Comparison of ENCODE assay signal across 27 cellular contexts in the genomic region with DNA sequence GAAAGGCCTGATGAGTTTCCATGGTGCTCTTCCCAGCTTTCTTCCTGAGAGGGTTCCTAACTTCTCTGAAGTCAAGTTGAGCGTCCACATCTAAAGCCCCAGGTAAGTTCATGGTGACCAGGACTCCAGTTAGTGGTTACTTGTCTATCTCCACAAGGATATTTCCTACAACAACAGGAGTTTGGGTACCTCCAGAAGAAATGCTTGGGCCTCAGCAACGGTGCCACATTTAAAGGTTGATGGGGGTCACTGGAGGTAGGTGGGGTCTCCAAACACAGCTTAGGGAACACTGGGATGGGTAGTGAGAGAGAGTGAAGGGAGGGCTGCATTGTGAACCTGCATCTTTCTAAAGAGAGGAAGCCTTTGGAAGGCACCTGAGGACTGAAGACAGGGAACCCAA.
"Had no signal": no experiment of that assay in that cellular context is flagged by ENCODE, and none has a peak within 500 bp of the region (broad histone marks: within the 10 kb centered on the region; RNA-seq: fewer than 3 reads in every experiment).

No MANE protein-coding gene starts in this region.

- H3K4me3 Mint-ChIP-seq: effector memory CD8-positive, alpha-beta T cell; endodermal cell; immature natural killer cell; mesothelial cell of epicardium; naive B cell had no signal

- H3K27ac ChIP-seq: coronary artery, dorsolateral prefrontal cortex, epithelial cell of prostate, foreskin keratinocyte, heart left ventricle, hepatocyte, left lung, lower lobe of right lung had no signal

- DNase-seq: dermis blood vessel endothelial cell; dorsolateral prefrontal cortex; effector CD8-positive, alpha-beta T cell; effector memory CD8-positive, alpha-beta T cell; erythroblast; foreskin keratinocyte; heart left ventricle; hypothalamus; immature natural killer cell; left cardiac atrium; left lung; left ventricle myocardium superior; lower lobe of right lung; mesenchymal stem cell; mucosa of descending colon; naive B cell had no signal

- H3K4me1 ChIP-seq: foreskin keratinocyte, left lung, lower lobe of right lung had no signal

- H3K4me3 ChIP-seq: coronary artery, dorsolateral prefrontal cortex, gastroesophageal sphincter, heart left ventricle, hepatocyte, left lung, lower lobe of right lung, mucosa of descending colon had no signal

- H3K27ac Mint-ChIP-seq: effector memory CD8-positive, alpha-beta T cell; endodermal cell; immature natural killer cell; mesothelial cell of epicardium had no signal

- H3K4me2 ChIP-seq: hepatocyte had no signal

- H3K36me3 ChIP-seq: gastroesophageal sphincter, heart left ventricle, left lung, lower lobe of right lung had no signal

- H3K27me3 ChIP-seq: gastroesophageal sphincter, hepatocyte had no signal

- H3K9me3 ChIP-seq: gastroesophageal sphincter, heart left ventricle, left lung, lower lobe of right lung, mucosa of descending colon had no signal

- H3K4me1 Mint-ChIP-seq: endodermal cell, immature natural killer cell, naive B cell had no signal

- H2AFZ ChIP-seq: hepatocyte had no signal

- ATAC-seq: effector memory CD8-positive, alpha-beta T cell; esophagus mucosa; foreskin keratinocyte; gastroesophageal sphincter; heart left ventricle; left cardiac atrium; left lung; left ventricle myocardium superior; lower lobe of right lung; mucosa of descending colon had no signal

- H3K9me3 Mint-ChIP-seq: endodermal cell, immature natural killer cell had no signal

- H3K36me3 Mint-ChIP-seq: immature natural killer cell, mesothelial cell of epicardium, naive B cell had no signal

- FAIRE-seq: colon, endometrium, frontal cortex, keratinocyte had no signal
